Comparison of ENCODE assay signal across 8 cellular contexts in genomic region chr14:64504310-64504896, GRCh38. TPM values are rescaled to one million over a fixed set of nuclear protein-coding genes. Genes with fewer than 3 reads are reported as not detected.
DNase-seq lines count a peak whose midpoint lies in the region; ATAC-seq and TF ChIP-seq lines count a peak whose summit lies in the region.

ZBTB1 (plus strand) TSS chr14:64504770; CDS start chr14:64521505, 16,735 bp downstream.

- H2AFZ ChIP-seq in ACC112 (ENCODE audit: low read length, unreplicated experiment): peak within 1 kb of the TSS; percentile 81

- CTCF ChIA-PET in activated CD4-positive, alpha-beta memory T cell treated with anti-CD3 and anti-CD28 coated beads for 36 hours (lab: Charles Lee): interaction anchor here (1.1 kb wide), 1 partner anchor 36 kb away, joined by 4 read pairs; the partner anchor contains the start of gene HSPA2

- ATAC-seq in GM18909 (IDR thresholded peaks at IDR 0.05; ENCODE audit: poor library complexity, unreplicated experiment) (peak; percentile 25), HG03439 (IDR thresholded peaks at IDR 0.05; ENCODE audit: unreplicated experiment) (peak; percentile 20)

- POLR2A ChIA-PET in activated CD4-positive, alpha-beta memory T cell treated with anti-CD3 and anti-CD28 coated beads for 36 hours (lab: Charles Lee): interaction anchor here (0.7 to 3.8 kb wide), 11 partner anchors 9 to 862 kb away, joined by 3 to 16 read pairs (median 5); partner anchors contain the start of genes AKAP5, HSPA2 and MTHFD1

- H3K27me3 Mint-ChIP-seq in activated CD4-positive, alpha-beta memory T cell treated with anti-CD3 and anti-CD28 coated beads for 36 hours: no peaks in the 10 kb centered on the region

- peaks cover 23% of the 10 kb centered on the region for H3K36me3 Mint-ChIP-seq in activated CD4-positive, alpha-beta memory T cell treated with anti-CD3 and anti-CD28 coated beads for 36 hours

- peak within 1 kb of the TSS; percentile 100 for H3K27ac Mint-ChIP-seq in activated CD4-positive, alpha-beta memory T cell treated with anti-CD3 and anti-CD28 coated beads for 36 hours

- H3K27me3 ChIP-seq in ACC112 (ENCODE audit: insufficient read depth, low read length) (no peaks in the 10 kb centered on the region), dorsolateral prefrontal cortex (no peaks in the 10 kb centered on the region)

- H3K79me2 ChIP-seq in ACC112 (ENCODE audit: control insufficient read depth, insufficient read depth, low read length, unreplicated experiment): peaks cover 74% of the 10 kb centered on the region

- DNase-seq in NCI-H774 (lab: John Stamatoyannopoulos, UW): peak; percentile 73
- peak; percentile 93 for DNase-seq in activated CD4-positive, alpha-beta memory T cell treated with anti-CD3 and anti-CD28 coated beads for 36 hours
- peak; percentile 64 to 91 (median 79) for DNase-seq in dorsolateral prefrontal cortex
- DNase-seq in lower leg skin (ENCODE audit: low spot score in 2 of 2): peak; percentile 73 to 97
- peak; percentile 90 for DNase-seq in stimulated activated CD4-positive, alpha-beta T cell treated with anti-CD3 and anti-CD28 coated beads, Interleukin-4, amount 100 ng/mL, for 24 hours

- H3K9me3 Mint-ChIP-seq in activated CD4-positive, alpha-beta memory T cell treated with anti-CD3 and anti-CD28 coated beads for 36 hours: no peaks in the 10 kb centered on the region

- 0% methylated on average over 16 to 53 of the region's 63 CpGs for WGBS in lower leg skin, 2 donors

- peak within 1 kb of the TSS; percentile 95 for H3K4me3 Mint-ChIP-seq in activated CD4-positive, alpha-beta memory T cell treated with anti-CD3 and anti-CD28 coated beads for 36 hours

- H3K4me1 ChIP-seq in ACC112 (ENCODE audit: control insufficient read depth, insufficient read depth, low read length, unreplicated experiment): peaks cover 57% of the 10 kb centered on the region

- H3K4me3 ChIP-seq in ACC112 (ENCODE audit: low read depth, low read length) (peak within 1 kb of the TSS; percentile 84), dorsolateral prefrontal cortex (peak within 1 kb of the TSS; percentile 60 to 98 (median 92)), lower leg skin (ENCODE audit: low read depth, poor library complexity, severe bottlenecking) (peak within 1 kb of the TSS; percentile 97)

- peak in 4 of 56 donors; percentile 2 to 9 (median 6) for TF ChIP-seq CTCF in dorsolateral prefrontal cortex (IDR thresholded peaks at IDR 0.05 in 54 of 56, conservative IDR thresholded peaks at IDR 0.05 in 2 of 56; ENCODE audit: low read depth in 1 of 56, partially characterized antibody in 56 of 56)
- TF ChIP-seq CTCF in lower leg skin (IDR thresholded peaks at IDR 0.05): no peak

- H3K4me1 Mint-ChIP-seq in activated CD4-positive, alpha-beta memory T cell treated with anti-CD3 and anti-CD28 coated beads for 36 hours (ENCODE audit: low read depth): peaks cover 53% of the 10 kb centered on the region

- intact Hi-C loops in activated CD4-positive, alpha-beta memory T cell treated with anti-CD3 and anti-CD28 coated beads for 36 hours (cut with micrococcal nuclease): loop anchor here (2.0 to 10.0 kb wide), 6 partner anchors 82 to 1030 kb away; partner anchors contain the start of genes CHURC1, MAX and PPP2R5E
- intact Hi-C loops in dorsolateral prefrontal cortex (cut with DNase I): loop anchor here (1.0 to 10.0 kb wide), 9 partner anchors 36 to 260 kb away; partner anchors contain the start of genes HSPA2 (in 2 of the 2), MTHFD1 (in 2 of the 2) and AKAP5 (in 1 of the 2)
- intact Hi-C loops in lower leg skin (cut with DNase I; ENCODE audit: low total_unique reads): no loop called here

- H3K27ac ChIP-seq in ACC112 (ENCODE audit: low read depth, low read length) (peak within 1 kb of the TSS; percentile 98), dorsolateral prefrontal cortex (peak within 1 kb of the TSS; percentile 95 to 100 (median 99))

- TF ChIP-seq POLR2A in lower leg skin (IDR thresholded peaks at IDR 0.05): no peak

- H3K36me3 ChIP-seq in ACC112 (ENCODE audit: insufficient read depth, low read length): no peaks in the 10 kb centered on the region

RNA-seq across cellular contexts. Expression of gene ZBTB1, which starts in this region (rescaled TPM):
- total RNA-seq in activated CD4-positive, alpha-beta memory T cell treated with anti-CD3 and anti-CD28 coated beads for 36 hours: 10 to 100 TPM; 29.8 to 31.8 TPM
- total RNA-seq in dorsolateral prefrontal cortex (10 to 100 TPM; 24.5 to 64.0 (median 38.4) TPM), lower leg skin (10 to 100 TPM; 35.2 to 50.4 (median 39.4) TPM)

Comparison
In these comparisons a context has a peak if more than half of its experiments do, and no peak if none do; other contexts are left out.
1. Peak in every context shown above with its lines: DNase-seq, ATAC-seq, H3K4me3 ChIP-seq and H3K27ac ChIP-seq.